Comparison of ENCODE assay signal across 1 cellular context in the genomic region with DNA sequence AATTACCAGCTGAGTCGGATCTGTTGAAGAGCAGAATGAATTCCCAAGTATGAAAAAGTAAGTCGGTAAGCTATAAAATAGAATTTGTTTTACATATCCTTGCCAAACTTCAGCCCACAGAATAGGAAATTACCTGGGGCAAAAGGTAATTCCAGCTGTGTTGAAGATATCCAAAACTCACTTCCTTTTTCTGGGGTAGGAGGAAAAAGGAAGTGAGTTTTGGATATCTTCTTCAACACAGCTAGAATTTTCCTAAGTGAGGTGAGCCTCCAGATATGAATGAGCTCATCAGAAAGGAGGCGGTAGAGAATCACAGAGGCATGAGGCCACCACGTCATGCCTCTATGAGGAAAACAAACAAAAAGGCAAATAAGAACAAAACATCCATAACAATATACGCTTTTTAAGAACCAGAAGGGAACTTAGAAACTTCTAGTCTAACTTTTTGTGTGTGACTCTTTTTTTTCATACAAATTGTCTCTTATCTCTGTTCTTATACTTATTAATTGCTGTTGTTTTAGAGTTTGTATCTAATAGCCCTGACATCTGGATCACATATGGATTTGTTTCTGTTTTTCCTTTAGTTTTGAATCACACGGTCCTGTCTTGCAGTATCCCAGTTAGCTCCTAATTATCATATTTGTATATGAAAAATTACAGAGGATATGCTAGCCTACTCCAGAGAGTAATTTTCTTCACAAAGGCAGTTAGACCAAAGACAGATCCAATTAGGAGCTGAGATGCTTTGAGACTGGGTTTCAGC.
TF ChIP-seq lines count a peak whose summit lies in the region.

No MANE protein-coding gene starts in this region.

TF ChIP-seq in GM23338, 12 proteins besides CTCF, POLR2A, EP300 and RAD21 (continued from another document):
- TF ChIP-seq, protein P1, sequence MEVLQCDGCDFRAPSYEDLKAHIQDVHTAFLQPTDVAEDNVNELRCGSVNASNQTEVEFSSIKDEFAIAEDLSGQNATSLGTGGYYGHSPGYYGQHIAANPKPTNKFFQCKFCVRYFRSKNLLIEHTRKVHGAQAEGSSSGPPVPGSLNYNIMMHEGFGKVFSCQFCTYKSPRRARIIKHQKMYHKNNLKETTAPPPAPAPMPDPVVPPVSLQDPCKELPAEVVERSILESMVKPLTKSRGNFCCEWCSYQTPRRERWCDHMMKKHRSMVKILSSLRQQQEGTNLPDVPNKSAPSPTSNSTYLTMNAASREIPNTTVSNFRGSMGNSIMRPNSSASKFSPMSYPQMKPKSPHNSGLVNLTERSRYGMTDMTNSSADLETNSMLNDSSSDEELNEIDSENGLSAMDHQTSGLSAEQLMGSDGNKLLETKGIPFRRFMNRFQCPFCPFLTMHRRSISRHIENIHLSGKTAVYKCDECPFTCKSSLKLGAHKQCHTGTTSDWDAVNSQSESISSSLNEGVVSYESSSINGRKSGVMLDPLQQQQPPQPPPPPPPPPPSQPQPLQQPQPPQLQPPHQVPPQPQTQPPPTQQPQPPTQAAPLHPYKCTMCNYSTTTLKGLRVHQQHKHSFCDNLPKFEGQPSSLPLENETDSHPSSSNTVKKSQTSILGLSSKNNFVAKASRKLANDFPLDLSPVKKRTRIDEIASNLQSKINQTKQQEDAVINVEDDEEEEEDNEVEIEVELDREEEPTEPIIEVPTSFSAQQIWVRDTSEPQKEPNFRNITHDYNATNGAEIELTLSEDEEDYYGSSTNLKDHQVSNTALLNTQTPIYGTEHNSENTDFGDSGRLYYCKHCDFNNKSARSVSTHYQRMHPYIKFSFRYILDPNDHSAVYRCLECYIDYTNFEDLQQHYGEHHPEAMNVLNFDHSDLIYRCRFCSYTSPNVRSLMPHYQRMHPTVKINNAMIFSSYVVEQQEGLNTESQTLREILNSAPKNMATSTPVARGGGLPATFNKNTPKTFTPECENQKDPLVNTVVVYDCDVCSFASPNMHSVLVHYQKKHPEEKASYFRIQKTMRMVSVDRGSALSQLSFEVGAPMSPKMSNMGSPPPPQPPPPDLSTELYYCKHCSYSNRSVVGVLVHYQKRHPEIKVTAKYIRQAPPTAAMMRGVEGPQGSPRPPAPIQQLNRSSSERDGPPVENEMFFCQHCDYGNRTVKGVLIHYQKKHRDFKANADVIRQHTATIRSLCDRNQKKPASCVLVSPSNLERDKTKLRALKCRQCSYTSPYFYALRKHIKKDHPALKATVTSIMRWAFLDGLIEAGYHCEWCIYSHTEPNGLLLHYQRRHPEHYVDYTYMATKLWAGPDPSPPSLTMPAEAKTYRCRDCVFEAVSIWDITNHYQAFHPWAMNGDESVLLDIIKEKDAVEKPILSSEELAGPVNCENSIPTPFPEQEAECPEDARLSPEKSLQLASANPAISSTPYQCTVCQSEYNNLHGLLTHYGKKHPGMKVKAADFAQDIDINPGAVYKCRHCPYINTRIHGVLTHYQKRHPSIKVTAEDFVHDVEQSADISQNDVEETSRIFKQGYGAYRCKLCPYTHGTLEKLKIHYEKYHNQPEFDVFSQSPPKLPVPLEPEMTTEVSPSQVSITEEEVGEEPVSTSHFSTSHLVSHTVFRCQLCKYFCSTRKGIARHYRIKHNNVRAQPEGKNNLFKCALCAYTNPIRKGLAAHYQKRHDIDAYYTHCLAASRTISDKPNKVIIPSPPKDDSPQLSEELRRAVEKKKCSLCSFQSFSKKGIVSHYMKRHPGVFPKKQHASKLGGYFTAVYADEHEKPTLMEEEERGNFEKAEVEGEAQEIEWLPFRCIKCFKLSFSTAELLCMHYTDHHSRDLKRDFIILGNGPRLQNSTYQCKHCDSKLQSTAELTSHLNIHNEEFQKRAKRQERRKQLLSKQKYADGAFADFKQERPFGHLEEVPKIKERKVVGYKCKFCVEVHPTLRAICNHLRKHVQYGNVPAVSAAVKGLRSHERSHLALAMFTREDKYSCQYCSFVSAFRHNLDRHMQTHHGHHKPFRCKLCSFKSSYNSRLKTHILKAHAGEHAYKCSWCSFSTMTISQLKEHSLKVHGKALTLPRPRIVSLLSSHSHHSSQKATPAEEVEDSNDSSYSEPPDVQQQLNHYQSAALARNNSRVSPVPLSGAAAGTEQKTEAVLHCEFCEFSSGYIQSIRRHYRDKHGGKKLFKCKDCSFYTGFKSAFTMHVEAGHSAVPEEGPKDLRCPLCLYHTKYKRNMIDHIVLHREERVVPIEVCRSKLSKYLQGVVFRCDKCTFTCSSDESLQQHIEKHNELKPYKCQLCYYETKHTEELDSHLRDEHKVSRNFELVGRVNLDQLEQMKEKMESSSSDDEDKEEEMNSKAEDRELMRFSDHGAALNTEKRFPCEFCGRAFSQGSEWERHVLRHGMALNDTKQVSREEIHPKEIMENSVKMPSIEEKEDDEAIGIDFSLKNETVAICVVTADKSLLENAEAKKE (CRISPR knock-in tag; IDR thresholded peaks at IDR 0.05), result no peak
TF ChIP-seq in GM23338: peak in this region for 0.
